ENCODE assay signal across 1 cellular context in genomic region chr16:11253009-11253994, GRCh38.
A peak's percentile ranks its signal among the peaks of the same experiment; 100 is the strongest.
TF ChIP-seq lines count a peak whose summit lies in the region.

No MANE protein-coding gene starts in this region.

TF ChIP-seq in IMR-90, 13 proteins besides CTCF, POLR2A, EP300 and RAD21 (continued from another document):
- TF ChIP-seq USF2 (IDR thresholded peaks at IDR 0.05; ENCODE audit: low read depth, low read length) (0 out of 2 replicates have a peak, but pooled peaks have one; percentile 10), RCOR1 (IDR thresholded peaks at IDR 0.05; ENCODE audit: insufficient replicate concordance, low read length) (no peak)
